ENCODE assay signal across 23 cellular contexts in genomic region chr18:28884304-28884703, GRCh38.
"Had no signal": no experiment of that assay in that cellular context is flagged by ENCODE, and none has a peak within 500 bp of the region (broad histone marks: within the 10 kb centered on the region; RNA-seq: fewer than 3 reads in every experiment).

No MANE protein-coding gene starts in this region.

- FAIRE-seq: islet of Langerhans had no signal

- H3K4me3 ChIP-seq: body of pancreas, coronary artery, heart right ventricle, stomach, thyroid gland, upper lobe of left lung, vagina had no signal

- DNase-seq: activated CD4-positive, alpha-beta T cell treated with anti-CD3 and anti-CD28 coated beads for 36 hours; activated CD4-positive, CD25-positive, alpha-beta regulatory T cell; activated naive CD4-positive, alpha-beta T cell; activated T-cell treated with anti-CD3 and anti-CD28 coated beads for 4 hours; activated T-cell treated with anti-CD3 and anti-CD28 coated beads, Interleukin-2, amount 50 U/mL, for 72 hours; anterior cingulate cortex; body of pancreas; effector memory CD8-positive, alpha-beta T cell; foreskin fibroblast; heart right ventricle; left cardiac atrium; left ventricle myocardium superior; posterior cingulate gyrus; right cardiac atrium; stimulated activated CD4-positive, alpha-beta T cell treated with anti-CD3 and anti-CD28 coated beads, Interleukin-15, amount 100 ng/mL, for 24 hours; stimulated activated CD4-positive, alpha-beta T cell treated with anti-CD3 and anti-CD28 coated beads, Interleukin-2, amount 100 ng/mL, for 24 hours; stimulated activated naive B cell treated with anti-CD40 and anti-IgM and Interleukin-4, amounts not matched to agents 10 μg/mL and 1 μg/mL and 100 μg/mL, for 72 hours; stomach; thyroid gland; upper lobe of left lung had no signal

- H3K27ac ChIP-seq: body of pancreas, coronary artery, heart right ventricle, stomach, thyroid gland, upper lobe of left lung, vagina had no signal

- H3K4me1 ChIP-seq: body of pancreas, heart right ventricle, stomach, thyroid gland, upper lobe of left lung, vagina had no signal

- H3K9me3 ChIP-seq: body of pancreas, thyroid gland, upper lobe of left lung, vagina had no signal

- H3K27me3 ChIP-seq: body of pancreas, heart right ventricle, stomach, thyroid gland, upper lobe of left lung, vagina had no signal

- H3K36me3 ChIP-seq: heart right ventricle, stomach, thyroid gland, upper lobe of left lung, vagina had no signal
